Comparison of ENCODE assay signal across 20 cellular contexts in the genomic region with DNA sequence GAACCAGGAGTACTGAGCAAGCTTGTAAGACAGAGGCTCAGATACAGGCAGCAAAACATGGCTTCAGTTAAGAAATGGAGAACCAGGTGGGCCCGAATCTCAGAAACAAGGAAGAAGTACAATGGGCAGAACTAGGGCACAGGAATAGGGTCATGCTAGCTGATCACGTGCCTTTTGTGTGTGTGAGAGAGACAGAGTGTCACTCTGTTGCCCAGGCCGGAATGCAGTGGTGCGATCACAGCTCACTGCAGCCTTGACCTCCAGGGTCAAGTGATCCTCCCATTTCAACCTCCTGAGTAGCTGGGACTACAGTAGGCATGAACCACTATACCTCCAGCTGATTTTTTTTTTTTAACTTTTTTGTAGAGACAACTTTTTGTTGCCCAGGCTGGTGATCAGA.
DNase-seq lines count a peak whose midpoint lies in the region; ATAC-seq and TF ChIP-seq lines count a peak whose summit lies in the region.
"Had no signal": no experiment of that assay in that cellular context is flagged by ENCODE, and none has a peak within 500 bp of the region (broad histone marks: within the 10 kb centered on the region; RNA-seq: fewer than 3 reads in every experiment).

No MANE protein-coding gene starts in this region.

- no peaks in the 10 kb centered on the region for H4K20me1 ChIP-seq in PC-9 (ENCODE audit: insufficient read depth)
- H4K20me1 ChIP-seq: BLaER1 had no signal

- intact Hi-C loops in esophagus muscularis mucosa (cut with DNase I) (no loop called here), PC-9 (cut with micrococcal nuclease; ENCODE audit: unreplicated experiment) (no loop called here)

- H3K36me3 ChIP-seq in esophagus muscularis mucosa (peaks cover 0 to 11% (median 3%) of the 10 kb centered on the region in 4 donors), PC-9 (ENCODE audit: low read depth) (no peaks in the 10 kb centered on the region)
- H3K36me3 ChIP-seq: BE2C had no signal

- no peaks in the 10 kb centered on the region for H3F3A ChIP-seq in PC-9 (ENCODE audit: insufficient read depth, low read depth)

- TF ChIP-seq EP300 in esophagus muscularis mucosa (IDR thresholded peaks at IDR 0.05): no peak

- no peak for TF ChIP-seq POLR2A in esophagus muscularis mucosa (IDR thresholded peaks at IDR 0.05; ENCODE audit: low read depth)

- no peak overlapping the region for H3K4me2 ChIP-seq in PC-9
- H3K4me2 ChIP-seq: BLaER1 had no signal

- H3K79me2 ChIP-seq in PC-9 (ENCODE audit: low read depth): no peaks in the 10 kb centered on the region

- H3K9me3 ChIP-seq in esophagus muscularis mucosa (peaks cover 0 to 11% (median 9%) of the 10 kb centered on the region in 4 donors), PC-9 (ENCODE audit: insufficient read depth, low read depth) (peaks cover 11% of the 10 kb centered on the region; the same call in 1 of the 2 replicates)
- H3K9me3 ChIP-seq: BE2C had no signal

- H3K9me3 Mint-ChIP-seq in IgD-negative memory B cell: peaks cover 0 to 4% (median 0%) of the 10 kb centered on the region in 3 donors
- H3K9me3 Mint-ChIP-seq in nephron progenitor cell: peaks cover 51% of the 10 kb centered on the region

- no peaks in the 10 kb centered on the region for H3K9me2 ChIP-seq in PC-9 (ENCODE audit: insufficient read depth)

- H2AFZ ChIP-seq in PC-9: no peak overlapping the region

- POLR2A ChIA-PET in RWPE1 (lab: Yijun Ruan, JAX; ENCODE audit: low non-redundant PET) (no interaction called here), PC-9 (lab: Charles Lee; ENCODE audit: unreplicated experiment) (no interaction called here)

- no peak for ATAC-seq in HG03460 (IDR thresholded peaks at IDR 0.05; ENCODE audit: unreplicated experiment)

- H3K4me3 Mint-ChIP-seq in IgD-negative memory B cell: no peak overlapping the region
- H3K4me3 Mint-ChIP-seq in nephron progenitor cell: no peak overlapping the region
- H3K4me3 Mint-ChIP-seq: CD14-positive monocyte; CD4-positive, alpha-beta memory T cell; CD4-positive, CD25-positive, alpha-beta regulatory T cell; CD8-positive, alpha-beta memory T cell had no signal

- 91% methylated on average over 4 of the region's 4 CpGs for WGBS in esophagus muscularis mucosa

- H3K4me1 ChIP-seq in esophagus muscularis mucosa (peaks cover 6 to 8% (median 7%) of the 10 kb centered on the region in 4 donors), PC-9 (replicated peaks; ENCODE audit: insufficient read depth) (peaks cover 2% of the 10 kb centered on the region)
- H3K4me1 ChIP-seq: BE2C, Caco-2 had no signal

- H3K4me1 Mint-ChIP-seq in IgD-negative memory B cell (peaks cover 8 to 9% (median 9%) of the 10 kb centered on the region in 3 donors), nephron progenitor cell (no peaks in the 10 kb centered on the region)

- DNase-seq in RWPE1 (ENCODE audit: low spot score): no peak
- DNase-seq in esophagus muscularis mucosa (ENCODE audit: extremely low spot score): peak; percentile 45
- no peak for DNase-seq in nephron progenitor cell
- DNase-seq in SIG-M5 (lab: John Stamatoyannopoulos, UW): no peak
- no peak for DNase-seq in PC-9
- DNase-seq: 8988T; ACHN; BE2C; C1 segment of cervical spinal cord; Caco-2; Calu3; CD4-positive, alpha-beta memory T cell; CD4-positive, CD25-positive, alpha-beta regulatory T cell; CD8-positive, alpha-beta memory T cell; DMS79 treated with DMSO at 0.1 percent for 48 hours; GF-D8 had no signal

- H3K27ac Mint-ChIP-seq in IgD-negative memory B cell (peak overlapping the region in 2 of 3 donors; percentile 35 to 48), nephron progenitor cell (peak overlapping the region; percentile 21)
- H3K27ac Mint-ChIP-seq: CD14-positive monocyte; CD4-positive, CD25-positive, alpha-beta regulatory T cell had no signal

- TF ChIP-seq CTCF in RWPE1 (conservative IDR thresholded peaks at IDR 0.05; ENCODE audit: low read depth): no peak
- TF ChIP-seq CTCF in esophagus muscularis mucosa (IDR thresholded peaks at IDR 0.05): no peak
- no peak for TF ChIP-seq CTCF in nephron progenitor cell (IDR thresholded peaks at IDR 0.05)
- no peak for TF ChIP-seq CTCF in PC-9 (conservative IDR thresholded peaks at IDR 0.05)

- H3K27ac ChIP-seq in RWPE1: peak overlapping the region; percentile 18; the same call in 1 of the 2 replicates
- H3K27ac ChIP-seq in esophagus muscularis mucosa (replicated peaks in 1 of 4): no peak overlapping the region
- no peak overlapping the region for H3K27ac ChIP-seq in PC-9
- H3K27ac ChIP-seq: BLaER1 had no signal

- H3K36me3 Mint-ChIP-seq in IgD-negative memory B cell (peaks cover 13% of the 10 kb centered on the region), nephron progenitor cell (ENCODE audit: low read depth) (peaks cover 80% of the 10 kb centered on the region)
- H3K36me3 Mint-ChIP-seq: CD14-positive monocyte; CD4-positive, CD25-positive, alpha-beta regulatory T cell had no signal

- no TSS peak for BruUV-seq in PC-9 (replicated peaks; lab: Mats Ljungman, UMichigan)

- H3K27me3 Mint-ChIP-seq in IgD-negative memory B cell (no peaks in the 10 kb centered on the region), nephron progenitor cell (ENCODE audit: low read depth, poor library complexity) (no peaks in the 10 kb centered on the region)
- H3K27me3 Mint-ChIP-seq: CD4-positive, alpha-beta memory T cell had no signal

- H3K27me3 ChIP-seq in esophagus muscularis mucosa (no peaks in the 10 kb centered on the region), PC-9 (ENCODE audit: insufficient read depth, low read depth) (no peaks in the 10 kb centered on the region)
- H3K27me3 ChIP-seq: BLaER1 had no signal

- CTCF ChIA-PET in RWPE1 (lab: Yijun Ruan, JAX) (interaction anchor here (0.6 kb wide), 1 partner anchor 24 kb away, joined by 3 read pairs; no protein-coding TSS in a partner anchor), PC-9 (lab: Charles Lee) (no interaction called here)

- H3K4me3 ChIP-seq in esophagus muscularis mucosa (no peak overlapping the region), PC-9 (no peak overlapping the region)
- H3K4me3 ChIP-seq: BLaER1 had no signal
